22 cellular contexts compared by ENCODE assay signal in the genomic region with DNA sequence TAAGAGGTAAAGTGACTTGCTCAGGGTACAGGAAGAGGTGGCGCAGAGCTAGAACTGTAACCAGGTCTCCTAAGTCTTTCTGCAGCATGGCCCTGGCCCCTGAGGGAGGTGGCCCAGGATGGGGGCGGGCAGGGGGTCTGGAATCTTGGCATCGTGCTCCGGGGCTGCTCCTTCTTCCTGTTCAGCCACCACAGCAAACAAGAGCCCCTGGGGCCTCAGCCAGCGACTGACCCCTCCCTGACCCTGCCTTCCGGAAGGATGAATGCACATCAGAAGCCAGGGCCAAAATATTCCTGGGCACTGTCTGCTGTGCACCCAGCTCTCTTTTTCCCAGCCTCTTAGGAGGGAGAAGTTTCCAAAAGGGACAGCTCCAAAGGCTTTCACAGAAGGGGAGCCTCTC.
DNase-seq lines count a peak whose midpoint lies in the region; ATAC-seq, FAIRE-seq and TF ChIP-seq lines count a peak whose summit lies in the region.
"Had no signal": no experiment of that assay in that cellular context is flagged by ENCODE, and none has a peak within 500 bp of the region (broad histone marks: within the 10 kb centered on the region; RNA-seq: fewer than 3 reads in every experiment).

No MANE protein-coding gene starts in this region.

- DNase-seq in heart right ventricle: no peak
- DNase-seq in left ventricle myocardium inferior: no peak
- peak; percentile 51 for DNase-seq in astrocyte (ENCODE audit: low read depth)
- DNase-seq in left kidney (ENCODE audit: low read depth, low spot score): peak; percentile 62
- no peak for DNase-seq in colonic mucosa
- DNase-seq in H4 (ENCODE audit: low spot score): no peak
- DNase-seq: activated gamma-delta T cell treated with Interleukin-2 at 50 U/mL for 16 hours; CD8-positive, alpha-beta T cell; effector memory CD8-positive, alpha-beta T cell; foreskin keratinocyte; GDM1; mesendoderm; NCI-H1048; NCI-H2107; NCI-H774; stimulated activated CD4-positive, alpha-beta T cell treated with anti-CD3 and anti-CD28 coated beads, Interleukin-4, amount 100 ng/mL, for 1 hour; stimulated activated CD8-positive, alpha-beta memory T cell treated with anti-CD3 and anti-CD28 coated beads, Interleukin-4, amount 100 ng/mL, for 48 hours; testis had no signal

- peak in 6 of 8 donors; percentile 26 to 57 (median 46) for ATAC-seq in heart right ventricle
- ATAC-seq in GM18511 (IDR thresholded peaks at IDR 0.05; ENCODE audit: unreplicated experiment): no peak
- ATAC-seq in HG02885 (IDR thresholded peaks at IDR 0.05; ENCODE audit: poor library complexity, unreplicated experiment): no peak
- ATAC-seq: activated CD4-positive, CD25-positive, alpha-beta regulatory T cell treated with anti-CD3 and anti-CD28 coated beads, Interleukin-2, amount 50 U/mL, for 24 hours; CD8-positive, alpha-beta T cell; effector memory CD8-positive, alpha-beta T cell; foreskin keratinocyte had no signal

- no peaks in the 10 kb centered on the region for H4K20me1 ChIP-seq in astrocyte (ENCODE audit: insufficient read depth, low read length)

- no peaks in the 10 kb centered on the region for H3K79me2 ChIP-seq in astrocyte (ENCODE audit: insufficient read depth, low read length)

- no peak overlapping the region for H3K4me3 Mint-ChIP-seq in astrocyte (ENCODE audit: unreplicated experiment)
- H3K4me3 Mint-ChIP-seq: brain; CD8-positive, alpha-beta T cell; effector memory CD8-positive, alpha-beta T cell had no signal

- intact Hi-C loops in heart right ventricle (cut with DNase I): loop anchor here in 1 of 10 donors (10.0 kb wide), 1 partner anchor 106 kb away; no protein-coding TSS in a partner anchor
- intact Hi-C loops in left ventricle myocardium inferior (cut with micrococcal nuclease): no loop called here
- intact Hi-C loops in colonic mucosa (cut with DNase I): no loop called here

- no peak for FAIRE-seq in astrocyte (lab: Jason Lieb, UNC)

- H3K9ac ChIP-seq in astrocyte (ENCODE audit: low read length) (peak overlapping the region; percentile 65), colonic mucosa (ENCODE audit: low read depth in 2 of 2, low read length in 2 of 2) (no peak overlapping the region)

- no peaks in the 10 kb centered on the region for H3K36me3 ChIP-seq in heart right ventricle
- no peaks in the 10 kb centered on the region for H3K36me3 ChIP-seq in left ventricle myocardium inferior
- no peaks in the 10 kb centered on the region for H3K36me3 ChIP-seq in astrocyte (ENCODE audit: insufficient read depth, low read length)
- no peaks in the 10 kb centered on the region for H3K36me3 ChIP-seq in colonic mucosa

- no peaks in the 10 kb centered on the region for H3K9me3 Mint-ChIP-seq in astrocyte (ENCODE audit: unreplicated experiment)
- H3K9me3 Mint-ChIP-seq: CD8-positive, alpha-beta T cell; effector memory CD8-positive, alpha-beta T cell had no signal

- no peak for TF ChIP-seq CTCF in heart right ventricle (IDR thresholded peaks at IDR 0.05)
- TF ChIP-seq CTCF in left ventricle myocardium inferior (IDR thresholded peaks at IDR 0.05; ENCODE audit: borderline replicate concordance): no peak
- TF ChIP-seq CTCF in astrocyte (IDR thresholded peaks at IDR 0.05; ENCODE audit: insufficient read depth, low read depth, low read length): no peak
- TF ChIP-seq CTCF in colonic mucosa (IDR thresholded peaks at IDR 0.05): no peak

- H3K4me3 ChIP-seq in heart right ventricle (no peak overlapping the region), left ventricle myocardium inferior (no peak overlapping the region), astrocyte (ENCODE audit: insufficient read depth, low read depth, low read length) (no peak overlapping the region), colonic mucosa (no peak overlapping the region)
- H3K4me3 ChIP-seq: testis had no signal

- H3K27ac ChIP-seq in heart right ventricle: no peak overlapping the region
- H3K27ac ChIP-seq in left ventricle myocardium inferior (replicated peaks): no peak overlapping the region
- H3K27ac ChIP-seq in astrocyte (ENCODE audit: low read depth, low read length): peak overlapping the region; percentile 81
- H3K27ac ChIP-seq in colonic mucosa: no peak overlapping the region
- H3K27ac ChIP-seq: foreskin keratinocyte, testis had no signal

- H3K27me3 ChIP-seq in heart right ventricle (no peaks in the 10 kb centered on the region), left ventricle myocardium inferior (ENCODE audit: low read depth) (no peaks in the 10 kb centered on the region), astrocyte (ENCODE audit: insufficient read depth, low read length) (no peaks in the 10 kb centered on the region), colonic mucosa (no peaks in the 10 kb centered on the region)
- H3K27me3 ChIP-seq: foreskin keratinocyte, testis had no signal

- H3K4me2 ChIP-seq in astrocyte (ENCODE audit: low read length): peak overlapping the region; percentile 55

- H3K4me1 ChIP-seq in heart right ventricle (peaks cover 0 to 30% (median 17%) of the 10 kb centered on the region in 9 donors), left ventricle myocardium inferior (peaks cover 33% of the 10 kb centered on the region), astrocyte (ENCODE audit: insufficient read depth, low read length) (peaks cover 52% of the 10 kb centered on the region), colonic mucosa (no peaks in the 10 kb centered on the region)
- H3K4me1 ChIP-seq: foreskin keratinocyte had no signal

- peaks cover 10% of the 10 kb centered on the region for H3K4me1 Mint-ChIP-seq in astrocyte (ENCODE audit: low read depth, unreplicated experiment)

- H3K27me3 Mint-ChIP-seq in astrocyte (ENCODE audit: low read depth, unreplicated experiment): no peaks in the 10 kb centered on the region
- H3K27me3 Mint-ChIP-seq: brain had no signal

- no peaks in the 10 kb centered on the region for H3K36me3 Mint-ChIP-seq in astrocyte (ENCODE audit: low read depth, unreplicated experiment)
- H3K36me3 Mint-ChIP-seq: brain; CD8-positive, alpha-beta T cell had no signal

- H3K27ac Mint-ChIP-seq in astrocyte (ENCODE audit: unreplicated experiment): no peak overlapping the region
- H3K27ac Mint-ChIP-seq: CD8-positive, alpha-beta T cell; effector memory CD8-positive, alpha-beta T cell had no signal

- 19 to 23% methylated on average over 6 of the region's 6 CpGs for WGBS in heart right ventricle, 2 donors

- H3K9me3 ChIP-seq in heart right ventricle (no peaks in the 10 kb centered on the region), left ventricle myocardium inferior (replicated peaks) (no peaks in the 10 kb centered on the region), astrocyte (ENCODE audit: insufficient read depth, low read depth, low read length) (no peaks in the 10 kb centered on the region), colonic mucosa (no peaks in the 10 kb centered on the region)
- H3K9me3 ChIP-seq: testis had no signal

- H2AFZ ChIP-seq in astrocyte (ENCODE audit: low read depth, low read length): no peak overlapping the region

Comparison
In these comparisons a context has a peak if more than half of its experiments do, and no peak if none do; other contexts are left out.
1. ATAC-seq: peak in heart right ventricle (6 of 8); none in GM18511 (single experiment) and HG02885 (single experiment).
2. DNase-seq: peak in astrocyte (single experiment) and left kidney (single experiment); none in heart right ventricle (0 of 2), left ventricle myocardium inferior (single experiment), colonic mucosa (single experiment) and H4 (single experiment).